10 cellular contexts compared by ENCODE assay signal in genomic region chr3:56782215-56782614, GRCh38. TPM values are rescaled to one million over a fixed set of nuclear protein-coding genes. Genes with fewer than 3 reads are reported as not detected.
DNase-seq lines count a peak whose midpoint lies in the region; ATAC-seq and TF ChIP-seq lines count a peak whose summit lies in the region.
"Had no signal": no experiment of that assay in that cellular context is flagged by ENCODE, and none has a peak within 500 bp of the region (broad histone marks: within the 10 kb centered on the region; RNA-seq: fewer than 3 reads in every experiment).

No MANE protein-coding gene starts in this region.

- CTCF ChIA-PET in HEK293 (lab: Yijun Ruan, JAX): interaction anchor here (1.1 kb wide), 1 partner anchor 207 kb away, joined by 3 read pairs; no protein-coding TSS in a partner anchor

- no peaks in the 10 kb centered on the region for H3K23me2 ChIP-seq in H9 (ENCODE audit: insufficient read length, low read depth, low read length, poor library complexity, severe bottlenecking)

- no peaks in the 10 kb centered on the region for H3K79me2 ChIP-seq in H9 (ENCODE audit: insufficient read depth, low read length)

- no peak overlapping the region for H3K14ac ChIP-seq in H9 (ENCODE audit: insufficient read depth, low read length)

- no peak overlapping the region for H3K18ac ChIP-seq in H9 (ENCODE audit: insufficient read length, low read depth, low read length)

- H2BK5ac ChIP-seq in H9 (ENCODE audit: insufficient read length, low read length): no peak overlapping the region

- peaks cover 0 to 46% (median 0%) of the 10 kb centered on the region in 11 experiments; a peak in 2 of 22 replicates for H3K36me3 ChIP-seq in BLaER1 treated with 17β-estradiol and CSF1 and Interleukin-3, amounts not matched to agents 10 nM and 100 nM
- H3K36me3 ChIP-seq in HEK293 (ENCODE audit: control insufficient read depth in 2 of 2, insufficient read depth in 1 of 2, low read length in 2 of 2): no peaks in the 10 kb centered on the region

- H3K4me2 ChIP-seq in BLaER1 treated with 17β-estradiol and CSF1 and Interleukin-3, amounts not matched to agents 10 nM and 100 nM: peak overlapping the region in 6 of 11 experiments; percentile 75 to 91 (median 82); a peak in 12 of 22 replicates
- no peak overlapping the region for H3K4me2 ChIP-seq in H9 (ENCODE audit: insufficient read depth, insufficient read length, low read length)

- no peak overlapping the region for H4K91ac ChIP-seq in H9 (ENCODE audit: insufficient read length, low read depth, low read length)

- peaks cover 14% of the 10 kb centered on the region for H3K36me3 Mint-ChIP-seq in central memory CD8-positive, alpha-beta T cell (ENCODE audit: insufficient read depth)
- peaks cover 12% of the 10 kb centered on the region for H3K36me3 Mint-ChIP-seq in natural killer cell treated with Interleukin-12 subunit alpha and Interleukin-12 subunit beta and Interleukin-15 and Interleukin-18, amount 100 ng/mL, for 72 hours
- H3K36me3 Mint-ChIP-seq in H9 (ENCODE audit: insufficient read depth in 1 of 3, low read depth in 3 of 3): no peaks in the 10 kb centered on the region

- H3K79me1 ChIP-seq in H9 (ENCODE audit: insufficient read depth, low read depth, low read length, poor library complexity, severe bottlenecking): no peaks in the 10 kb centered on the region

- H2BK120ac ChIP-seq in H9 (ENCODE audit: low read depth, low read length, poor library complexity, severe bottlenecking): no peak overlapping the region

- H3K4me3 ChIP-seq in BLaER1 treated with 17β-estradiol and CSF1 and Interleukin-3, amounts not matched to agents 10 nM and 100 nM: no peak overlapping the region
- no peak overlapping the region for H3K4me3 ChIP-seq in HEK293 (ENCODE audit: low read depth, low read length)

- H3T11ph ChIP-seq in H9 (ENCODE audit: low read length): no peak overlapping the region

- H3K27me3 ChIP-seq in BLaER1 treated with 17β-estradiol and CSF1 and Interleukin-3, amounts not matched to agents 10 nM and 100 nM: no peaks in the 10 kb centered on the region
- no peaks in the 10 kb centered on the region; the same call in 1 of the 2 replicates for H3K27me3 ChIP-seq in H9 (ENCODE audit: insufficient read depth, low read length)

- H2AK5ac ChIP-seq in H9 (ENCODE audit: insufficient read length, low read length): no peak overlapping the region

- no peak overlapping the region for H2AFZ ChIP-seq in H9 (ENCODE audit: low read length)

- POLR2A ChIA-PET in HEK293 (lab: Yijun Ruan, JAX): interaction anchor here (1.4 kb wide), 1 partner anchor 19 kb away, joined by 4 read pairs; the partner anchor contains the start of gene ARHGEF3

- no peak overlapping the region for H2BK20ac ChIP-seq in H9 (ENCODE audit: low read depth, low read length, poor library complexity, severe bottlenecking)

- H3K9me3 Mint-ChIP-seq in central memory CD8-positive, alpha-beta T cell: no peaks in the 10 kb centered on the region
- no peaks in the 10 kb centered on the region for H3K9me3 Mint-ChIP-seq in natural killer cell treated with Interleukin-12 subunit alpha and Interleukin-12 subunit beta and Interleukin-15 and Interleukin-18, amount 100 ng/mL, for 72 hours
- no peaks in the 10 kb centered on the region for H3K9me3 Mint-ChIP-seq in H9
- H3K9me3 Mint-ChIP-seq: memory B cell had no signal

- H3K4me1 Mint-ChIP-seq in central memory CD8-positive, alpha-beta T cell: peaks cover 91% of the 10 kb centered on the region
- H3K4me1 Mint-ChIP-seq in natural killer cell treated with Interleukin-12 subunit alpha and Interleukin-12 subunit beta and Interleukin-15 and Interleukin-18, amount 100 ng/mL, for 72 hours (ENCODE audit: low read depth in 2 of 2): peaks cover 76 to 89% of the 10 kb centered on the region in 2 donors
- peaks cover 12 to 14% of the 10 kb centered on the region in 2 experiments for H3K4me1 Mint-ChIP-seq in H9

- no peaks in the 10 kb centered on the region for H3K9me3 ChIP-seq in BLaER1 treated with 17β-estradiol and CSF1 and Interleukin-3, amounts not matched to agents 10 nM and 100 nM (replicated peaks in 1 of 11)
- H3K9me3 ChIP-seq in HEK293 (ENCODE audit: control insufficient read depth, insufficient read depth, low read depth, low read length) (no peaks in the 10 kb centered on the region), H9 (ENCODE audit: control insufficient read depth, low read depth, low read length) (no peaks in the 10 kb centered on the region)

- no peak overlapping the region for H3K56ac ChIP-seq in H9 (ENCODE audit: insufficient read length, low read depth, low read length)

- no peak for ATAC-seq in central memory CD8-positive, alpha-beta T cell (replicated peaks; ENCODE audit: extremely low read depth, poor library complexity, severe bottlenecking)
- ATAC-seq in natural killer cell treated with Interleukin-12 subunit alpha and Interleukin-12 subunit beta and Interleukin-15 and Interleukin-18, amount 100 ng/mL, for 72 hours: no peak
- no peak for ATAC-seq in HG03565 (IDR thresholded peaks at IDR 0.05; ENCODE audit: unreplicated experiment)

- H3K4ac ChIP-seq in H9 (ENCODE audit: low read depth, low read length): no peak overlapping the region

- DNase-seq in central memory CD8-positive, alpha-beta T cell (ENCODE audit: low spot score in 2 of 2): no peak
- no peak for DNase-seq in natural killer cell treated with Interleukin-12 subunit alpha and Interleukin-12 subunit beta and Interleukin-15 and Interleukin-18, amount 100 ng/mL, for 72 hours (ENCODE audit: low spot score)
- DNase-seq in MV-4-11 (lab: John Stamatoyannopoulos, UW) (no peak), DMS153 treated with DMSO at 0.1 percent for 48 hours (lab: John Stamatoyannopoulos, UW; ENCODE audit: unreplicated experiment) (no peak), H9 (no peak)
- DNase-seq: NCI-H1105 treated with DMSO at 0.1 percent for 48 hours had no signal

- WGBS in H9 (ENCODE audit: extremely low coverage, insufficient read length, low lambda C conversion rate): no CpG with 5 or more reads among the region's 4 CpGs

- no peak overlapping the region for H4K5ac ChIP-seq in H9 (ENCODE audit: insufficient read length, low read depth, low read length)

- TF ChIP-seq CTCF in HEK293 (tag by site-specific recombination; IDR thresholded peaks at IDR 0.05) (no peak), H9 (conservative IDR thresholded peaks at IDR 0.05) (no peak)

- H4K8ac ChIP-seq in H9 (replicated peaks; ENCODE audit: insufficient read length, low read depth, low read length): no peak overlapping the region

- peak overlapping the region in 2 of 11 experiments; percentile 73 to 79; a peak in 2 of 22 replicates for H3K9ac ChIP-seq in BLaER1 treated with 17β-estradiol and CSF1 and Interleukin-3, amounts not matched to agents 10 nM and 100 nM
- no peak overlapping the region for H3K9ac ChIP-seq in H9 (ENCODE audit: extremely low read depth, insufficient read length, low read length)

- peak overlapping the region; percentile 83 for H3K27ac Mint-ChIP-seq in central memory CD8-positive, alpha-beta T cell (ENCODE audit: low read depth)
- peak overlapping the region; percentile 83 to 93 for H3K27ac Mint-ChIP-seq in natural killer cell treated with Interleukin-12 subunit alpha and Interleukin-12 subunit beta and Interleukin-15 and Interleukin-18, amount 100 ng/mL, for 72 hours
- H3K27ac Mint-ChIP-seq in H9: no peak overlapping the region
- H3K27ac Mint-ChIP-seq: memory B cell had no signal

- no peaks in the 10 kb centered on the region for H3K27me3 Mint-ChIP-seq in central memory CD8-positive, alpha-beta T cell
- no peaks in the 10 kb centered on the region for H3K27me3 Mint-ChIP-seq in natural killer cell treated with Interleukin-12 subunit alpha and Interleukin-12 subunit beta and Interleukin-15 and Interleukin-18, amount 100 ng/mL, for 72 hours
- no peaks in the 10 kb centered on the region for H3K27me3 Mint-ChIP-seq in H9 (ENCODE audit: low read depth)
- H3K27me3 Mint-ChIP-seq: memory B cell had no signal

- no peak overlapping the region for H2BK12ac ChIP-seq in H9 (ENCODE audit: insufficient read length, low read depth, low read length)

- H3K4me3 Mint-ChIP-seq in central memory CD8-positive, alpha-beta T cell: peak overlapping the region; percentile 73
- H3K4me3 Mint-ChIP-seq in natural killer cell treated with Interleukin-12 subunit alpha and Interleukin-12 subunit beta and Interleukin-15 and Interleukin-18, amount 100 ng/mL, for 72 hours: peak overlapping the region; percentile 75
- H3K4me3 Mint-ChIP-seq in H9: no peak overlapping the region

- no peak overlapping the region for H3K23ac ChIP-seq in H9 (ENCODE audit: insufficient read length, low read depth, low read length)

- H3K4me1 ChIP-seq in BLaER1 treated with 17β-estradiol and CSF1 and Interleukin-3, amounts not matched to agents 10 nM and 100 nM: peaks cover 6 to 98% (median 46%) of the 10 kb centered on the region in 10 experiments
- H3K4me1 ChIP-seq in HEK293 (ENCODE audit: control insufficient read depth, insufficient read depth, low read length) (peaks cover 24% of the 10 kb centered on the region), H9 (ENCODE audit: insufficient read depth, low read length) (no peaks in the 10 kb centered on the region)

- peaks cover 0 to 4% (median 0%) of the 10 kb centered on the region in 11 experiments; a peak in 1 of 22 replicates for H4K20me1 ChIP-seq in BLaER1 treated with 17β-estradiol and CSF1 and Interleukin-3, amounts not matched to agents 10 nM and 100 nM
- no peaks in the 10 kb centered on the region for H4K20me1 ChIP-seq in H9 (ENCODE audit: control insufficient read depth, insufficient read depth, insufficient read length)

- H3K27ac ChIP-seq in BLaER1 treated with 17β-estradiol and CSF1 and Interleukin-3, amounts not matched to agents 10 nM and 100 nM: peak overlapping the region in 9 of 11 experiments; percentile 69 to 90 (median 87); a peak in 14 of 22 replicates
- H3K27ac ChIP-seq in HEK293 (ENCODE audit: extremely low read depth, low read depth, low read length) (peak overlapping the region; percentile 88), H9 (ENCODE audit: insufficient read length, low read depth, low read length) (no peak overlapping the region)

- H2BK15ac ChIP-seq in H9 (ENCODE audit: low read depth, low read length): no peak overlapping the region

TF ChIP-seq in HEK293, 187 proteins besides CTCF, POLR2A, EP300 and RAD21 (continues in another document):
- no peak for TF ChIP-seq ZNF76 (tag by site-specific recombination; IDR thresholded peaks at IDR 0.05; ENCODE audit: borderline replicate concordance, low read depth)
- TF ChIP-seq SETDB1 (IDR thresholded peaks at IDR 0.05; ENCODE audit: insufficient read length, low read length): no peak
- TF ChIP-seq ZNF157 (tag by site-specific recombination; IDR thresholded peaks at IDR 0.05): no peak
- TF ChIP-seq ZNF626 (tag by site-specific recombination; IDR thresholded peaks at IDR 0.05): no peak
- TF ChIP-seq ZNF341 (tag by site-specific recombination; IDR thresholded peaks at IDR 0.05; ENCODE audit: low read depth): no peak
- TF ChIP-seq ZNF785 (tag by site-specific recombination; IDR thresholded peaks at IDR 0.05): no peak

RNA-seq across cellular contexts. Expression of gene ARHGEF3, which starts 19.5 kb away (rescaled TPM):
- 100 to 1,000 TPM in 1 of 2 donors, 10 to 100 TPM in 1; 42.9 to 102 TPM for total RNA-seq in natural killer cell treated with Interleukin-12 subunit alpha and Interleukin-12 subunit beta and Interleukin-15 and Interleukin-18, amount 100 ng/mL, for 72 hours
- 4.4 and 5.7 TPM in 2 replicates for total RNA-seq in H9 (2021)

Comparison
In these comparisons a context has a peak if more than half of its experiments do, and no peak if none do; other contexts are left out.
1. H3K27ac Mint-ChIP-seq: peak in central memory CD8-positive, alpha-beta T cell (single experiment) and natural killer cell treated with Interleukin-12 subunit alpha and Interleukin-12 subunit beta and Interleukin-15 and Interleukin-18, amount 100 ng/mL, for 72 hours (2 of 2); none in H9 (0 of 3).
2. H3K4me3 Mint-ChIP-seq: peak in central memory CD8-positive, alpha-beta T cell (single experiment) and natural killer cell treated with Interleukin-12 subunit alpha and Interleukin-12 subunit beta and Interleukin-15 and Interleukin-18, amount 100 ng/mL, for 72 hours (single experiment); none in H9 (0 of 2).